ENCODE assay signal across 24 cellular contexts in the genomic region with DNA sequence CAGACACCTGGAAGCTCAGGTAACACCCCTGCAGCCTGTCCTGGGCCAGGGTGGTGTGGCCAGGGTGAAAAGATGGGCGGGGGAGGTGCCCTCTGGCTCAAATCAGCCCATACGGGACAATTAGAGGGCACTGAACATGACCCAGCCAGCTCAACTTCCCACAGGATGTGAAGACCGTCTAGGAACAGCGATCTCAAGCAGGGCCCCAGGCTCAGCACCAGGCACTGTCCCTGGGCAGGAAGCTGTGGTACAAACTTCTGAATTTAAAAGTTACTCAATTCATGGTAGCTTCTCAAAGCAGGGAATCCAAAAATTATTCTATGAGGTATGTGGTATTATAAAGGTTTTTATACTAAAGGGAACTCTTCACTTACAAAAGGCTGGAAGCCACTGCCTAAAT. TPM values are rescaled to one million over a fixed set of nuclear protein-coding genes. Genes with fewer than 3 reads are reported as not detected.
A peak's percentile ranks its signal among the peaks of the same experiment; 100 is the strongest.
DNase-seq lines count a peak whose midpoint lies in the region; ATAC-seq, FAIRE-seq and TF ChIP-seq lines count a peak whose summit lies in the region.
"Had no signal": no experiment of that assay in that cellular context is flagged by ENCODE, and none has a peak within 500 bp of the region (broad histone marks: within the 10 kb centered on the region; RNA-seq: fewer than 3 reads in every experiment).

No MANE protein-coding gene starts in this region.

- in situ Hi-C loops in K562 (cut with MboI), result no loop called here

- TF ChIP-seq RAD21 in K562 (CRISPR knock-in tag; conservative IDR thresholded peaks at IDR 0.05 in 1 of 2, IDR thresholded peaks at IDR 0.05 in 1 of 2), result no peak

- H3K79me2 ChIP-seq in K562 (ENCODE audit: control insufficient read depth, insufficient read depth, low read length), result peaks cover 100% of the 10 kb centered on the region

- peaks cover 16 to 53% (median 28%) of the 10 kb centered on the region in 11 experiments for H3K9me3 ChIP-seq in BLaER1 treated with 17β-estradiol and CSF1 and Interleukin-3, amounts not matched to agents 10 nM and 100 nM (replicated peaks in 1 of 11)
- no peaks in the 10 kb centered on the region for H3K9me3 ChIP-seq in K562 (replicated peaks; ENCODE audit: control insufficient read depth, insufficient read depth, low read depth, low read length)
- H3K9me3 ChIP-seq: BE2C, Caco-2 had no signal

- H2AFZ ChIP-seq in K562 (ENCODE audit: low read depth, low read length), result no peak overlapping the region

- DNase-seq in GF-D8 (lab: John Stamatoyannopoulos, UW) (peak; percentile 10), K562 (ENCODE audit: extremely low read depth in 1 of 4, low spot score in 3 of 4) (no peak), endothelial cell (ENCODE audit: low spot score) (no peak), RKO (ENCODE audit: low spot score) (no peak), iPS-NIHi11 (ENCODE audit: low spot score) (no peak), NCI-H2081 treated with DMSO at 0.1 percent for 48 hours (lab: John Stamatoyannopoulos, UW) (no peak)
- no peak for DNase-seq in activated naive CD4-positive, alpha-beta T cell (lab: John Stamatoyannopoulos, UW)
- DNase-seq: 8988T; ACHN; BE2C; Caco-2; Calu3; CD4-positive, alpha-beta T cell; CD8-positive, alpha-beta T cell; DMS79 treated with DMSO at 0.1 percent for 48 hours had no signal

- no peaks in the 10 kb centered on the region for H3K9me3 Mint-ChIP-seq in endothelial cell (ENCODE audit: unreplicated experiment)

- H3K9me1 ChIP-seq in K562 (ENCODE audit: control insufficient read depth, insufficient read depth, low read length), result peaks cover 14% of the 10 kb centered on the region

- no peak for TF ChIP-seq EP300 in K562 (IDR thresholded peaks at IDR 0.05; ENCODE audit: low read length)

- intact Hi-C loops in K562 (cut with micrococcal nuclease), result no loop called here

- 75% methylated on average over 4 of the region's 4 CpGs for WGBS in K562 (ENCODE audit: insufficient coverage, low coverage, missing lambda C conversion rate)

- no peak overlapping the region for H3K4me3 ChIP-seq in BLaER1 treated with 17β-estradiol and CSF1 and Interleukin-3, amounts not matched to agents 10 nM and 100 nM
- H3K4me3 ChIP-seq in K562, result no peak overlapping the region
- H3K4me3 ChIP-seq: BLaER1, GM12878 had no signal

- peak overlapping the region in 9 of 11 experiments; percentile 2 to 43 (median 30); a peak in 11 of 22 replicates for H3K4me2 ChIP-seq in BLaER1 treated with 17β-estradiol and CSF1 and Interleukin-3, amounts not matched to agents 10 nM and 100 nM
- no peak overlapping the region for H3K4me2 ChIP-seq in K562 (ENCODE audit: insufficient read depth, low read length)
- H3K4me2 ChIP-seq: BLaER1 had no signal

- BruUV-seq in K562 (replicated peaks; lab: Mats Ljungman, UMichigan), result no TSS peak

- TF ChIP-seq POLR2A in K562 (conservative IDR thresholded peaks at IDR 0.05), result no peak

- no peak for ATAC-seq in K562
- ATAC-seq: CD8-positive, alpha-beta T cell; GM12878 had no signal

- H4K20me1 ChIP-seq in BLaER1 treated with 17β-estradiol and CSF1 and Interleukin-3, amounts not matched to agents 10 nM and 100 nM, result peaks cover 59 to 100% (median 91%) of the 10 kb centered on the region in 11 experiments
- peaks cover 53% of the 10 kb centered on the region for H4K20me1 ChIP-seq in K562 (replicated peaks; ENCODE audit: control insufficient read depth, insufficient read depth, low read length)

- peaks cover 28 to 49% (median 41%) of the 10 kb centered on the region in 10 experiments for H3K4me1 ChIP-seq in BLaER1 treated with 17β-estradiol and CSF1 and Interleukin-3, amounts not matched to agents 10 nM and 100 nM
- H3K4me1 ChIP-seq in K562 (replicated peaks in 1 of 2; ENCODE audit: control insufficient read depth in 2 of 2, insufficient read depth in 2 of 2, low read length in 2 of 2), result peaks cover 22 to 23% of the 10 kb centered on the region in 2 experiments; a peak in 4 of 5 replicates
- H3K4me1 ChIP-seq: BE2C, Caco-2 had no signal

- POLR2A ChIA-PET in K562 (lab: Yijun Ruan, JAX), result interaction anchor here (0.5 to 1.9 kb wide), 3 partner anchors 8 to 1579 kb away, joined by 4 to 8 read pairs (median 5); no protein-coding TSS in a partner anchor

- TF ChIP-seq CTCF in K562 (IDR thresholded peaks at IDR 0.05 in 2 of 3, conservative IDR thresholded peaks at IDR 0.05 in 1 of 3; ENCODE audit: insufficient read depth in 2 of 3, low read depth in 1 of 3, low read length in 3 of 3) (no peak), endothelial cell (IDR thresholded peaks at IDR 0.05; ENCODE audit: unreplicated experiment) (no peak)

- H3K4me3 Mint-ChIP-seq in endothelial cell (ENCODE audit: unreplicated experiment), result peak overlapping the region; percentile 40
- H3K4me3 Mint-ChIP-seq: CD4-positive, alpha-beta T cell; CD8-positive, alpha-beta T cell had no signal

- no peak for FAIRE-seq in K562 (lab: Jason Lieb, UNC)
- FAIRE-seq: A204.1, D721Med, G401.6, GM12878, GM12892, GM18507 had no signal

- H3K27ac Mint-ChIP-seq in endothelial cell (ENCODE audit: unreplicated experiment), result no peak overlapping the region
- H3K27ac Mint-ChIP-seq: CD4-positive, alpha-beta T cell; CD8-positive, alpha-beta T cell had no signal

- H3K27me3 ChIP-seq in BLaER1 treated with 17β-estradiol and CSF1 and Interleukin-3, amounts not matched to agents 10 nM and 100 nM, result no peaks in the 10 kb centered on the region
- no peaks in the 10 kb centered on the region for H3K27me3 ChIP-seq in K562 (ENCODE audit: control insufficient read depth in 2 of 2, insufficient read depth in 2 of 2, low read length in 2 of 2)
- H3K27me3 ChIP-seq: BLaER1 had no signal

- H3K27me3 Mint-ChIP-seq in endothelial cell (ENCODE audit: unreplicated experiment), result peaks cover 13% of the 10 kb centered on the region

- peaks cover 38% of the 10 kb centered on the region for H3K36me3 Mint-ChIP-seq in endothelial cell (ENCODE audit: low read depth, unreplicated experiment)
- H3K36me3 Mint-ChIP-seq: CD8-positive, alpha-beta T cell had no signal

- H3K4me1 Mint-ChIP-seq in endothelial cell (ENCODE audit: unreplicated experiment), result peaks cover 63% of the 10 kb centered on the region

- no peak overlapping the region for H3K27ac ChIP-seq in BLaER1 treated with 17β-estradiol and CSF1 and Interleukin-3, amounts not matched to agents 10 nM and 100 nM
- no peak overlapping the region for H3K27ac ChIP-seq in K562 (ENCODE audit: extremely low read depth, low read depth, low read length)
- H3K27ac ChIP-seq: BLaER1, C4-2B had no signal

- H3K9ac ChIP-seq in BLaER1 treated with 17β-estradiol and CSF1 and Interleukin-3, amounts not matched to agents 10 nM and 100 nM, result no peak overlapping the region
- H3K9ac ChIP-seq in K562 (ENCODE audit: insufficient read depth in 1 of 2, low read depth in 2 of 2, low read length in 2 of 2), result no peak overlapping the region
- H3K9ac ChIP-seq: BLaER1 had no signal

- H3K36me3 ChIP-seq in BLaER1 treated with 17β-estradiol and CSF1 and Interleukin-3, amounts not matched to agents 10 nM and 100 nM, result peaks cover 7 to 56% (median 39%) of the 10 kb centered on the region in 11 experiments; a peak in 21 of 22 replicates
- peaks cover 15% of the 10 kb centered on the region; the same call in 2 of the 3 replicates for H3K36me3 ChIP-seq in K562 (ENCODE audit: control insufficient read depth, insufficient read depth, low read length)
- H3K36me3 ChIP-seq: BE2C had no signal

- CTCF ChIA-PET in K562 (lab: Yijun Ruan, JAX; ENCODE audit: low intra/inter-chr PET ratio), result no interaction called here

TF ChIP-seq in K562, 482 proteins besides CTCF, POLR2A, EP300 and RAD21:
- TF ChIP-seq, protein P1, sequence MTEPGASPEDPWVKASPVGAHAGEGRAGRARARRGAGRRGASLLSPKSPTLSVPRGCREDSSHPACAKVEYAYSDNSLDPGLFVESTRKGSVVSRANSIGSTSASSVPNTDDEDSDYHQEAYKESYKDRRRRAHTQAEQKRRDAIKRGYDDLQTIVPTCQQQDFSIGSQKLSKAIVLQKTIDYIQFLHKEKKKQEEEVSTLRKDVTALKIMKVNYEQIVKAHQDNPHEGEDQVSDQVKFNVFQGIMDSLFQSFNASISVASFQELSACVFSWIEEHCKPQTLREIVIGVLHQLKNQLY (CRISPR knock-in tag; conservative IDR thresholded peaks at IDR 0.05), result no peak
- TF ChIP-seq RBFOX2 (IDR thresholded peaks at IDR 0.05; ENCODE audit: low read depth, low read length) (0 out of 2 replicates have a peak, but pooled peaks have one; percentile 9), ZNF57 (CRISPR knock-in tag; IDR thresholded peaks at IDR 0.05) (no peak), SP2 (IDR thresholded peaks at IDR 0.05; ENCODE audit: extremely low read depth, low read depth, low read length, poor library complexity, severe bottlenecking) (no peak)
TF ChIP-seq in K562: peak in this region for 1.

RNA-seq across cellular contexts. Expression of a gene that starts 5.1 kb away (rescaled TPM):
- total RNA-seq in K562 (2011; cell fraction: chromatin; rRNA removed; ENCODE audit: low replicate concordance), result 155 and 246 TPM in 2 replicates
- total RNA-seq in K562 (2011; cell fraction: nucleolus; rRNA removed), result 95.1 and 108 TPM in 2 replicates
- 149 and 184 TPM in 2 replicates for total RNA-seq in K562 (2011; cell fraction: nucleoplasm; rRNA removed)
- total RNA-seq in K562 (2014; rRNA removed) (56.5 and 57.4 TPM in 2 replicates), K562 (2014; rRNA removed; fragmentation: Illumina TruSeq; extraction: Trizol) (43.4 and 44.0 TPM in 2 replicates), K562 (2015; rRNA removed; fragmentation: Illumina TruSeq; extraction: Trizol) (25.8 and 28.6 TPM in 2 replicates), K562 (2021) (77.7 and 88.5 TPM in 2 replicates), endothelial cell (ENCODE audit: unreplicated experiment) (164 TPM)
- polyA plus RNA-seq in K562 (2011; rRNA removed) (26.9 and 28.0 TPM in 2 replicates), K562 (2014; fragmentation: Illumina TruSeq; extraction: Trizol) (48.1 and 49.0 TPM in 2 replicates), K562 (2014; fragmentation: Nextera tagmentation; extraction: Ambion mirVana) (1 to 10 TPM; 8.9 to 9.9 TPM), K562 (2014; rRNA removed) (39.0 and 40.7 TPM in 2 replicates)
- 24.2 and 25.9 TPM in 2 replicates for polyA plus RNA-seq in K562 (2011; cell fraction: cytosol; rRNA removed)
- polyA plus RNA-seq in K562 (2011; cell fraction: nucleus; rRNA removed), result 56.8 and 69.8 TPM in 2 replicates
- polyA plus RNA-seq in K562 (2012), result 33.8 and 79.4 TPM in 2 replicates
- 62.8 and 74.1 TPM in 2 replicates for polyA minus RNA-seq in K562 (2011; rRNA and poly(A)+ RNA removed)
- polyA minus RNA-seq in K562 (2011; cell fraction: cytosol; rRNA and poly(A)+ RNA removed), result 35.8 and 51.6 TPM in 2 replicates
- polyA minus RNA-seq in K562 (2011; cell fraction: nucleus; rRNA and poly(A)+ RNA removed), result 75.0 and 114 TPM in 2 replicates
